27 cellular contexts compared by ENCODE assay signal in the genomic region with DNA sequence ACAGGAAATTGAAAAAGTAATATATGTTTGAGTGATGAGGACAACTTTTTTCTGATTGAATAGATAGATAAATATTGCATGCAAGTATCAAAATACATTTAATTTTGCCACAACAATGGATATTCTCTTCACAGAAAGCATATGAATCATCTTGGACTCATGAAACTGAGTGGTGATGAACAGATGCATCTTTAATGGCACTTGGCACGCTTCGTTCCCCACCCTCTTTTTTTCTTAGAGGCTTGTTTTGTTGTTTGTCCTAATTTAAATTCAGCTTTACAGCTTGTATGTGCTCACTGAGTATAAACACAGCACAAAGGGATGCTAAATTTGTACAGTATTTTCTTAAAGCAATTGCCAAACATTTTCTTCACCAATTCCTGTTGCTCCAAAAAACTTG.
"Had no signal": no experiment of that assay in that cellular context is flagged by ENCODE, and none has a peak within 500 bp of the region (broad histone marks: within the 10 kb centered on the region; RNA-seq: fewer than 3 reads in every experiment).

No MANE protein-coding gene starts in this region.

- H3K36me3 ChIP-seq: pancreas, prostate gland, thoracic aorta, uterus had no signal

- DNase-seq: activated B cell treated with CpG ODN at 0.5 μM for 24 hours; activated CD4-positive, alpha-beta T cell treated with anti-CD3 and anti-CD28 coated beads for 36 hours; activated CD8-positive, alpha-beta memory T cell treated with anti-CD3 and anti-CD28 coated beads, Interleukin-2, amount 10 ng/mL, durations not matched to agents 7 days and 5 days; activated CD8-positive, alpha-beta T cell treated with anti-CD3 and anti-CD28 coated beads, Interleukin-2, amount 10 ng/mL, durations not matched to agents 7 days and 5 days; activated naive CD8-positive, alpha-beta T cell treated with anti-CD3 and anti-CD28 coated beads, Interleukin-2, amount 50 U/mL, for 24 hours; activated T-cell treated with anti-CD3 and anti-CD28 coated beads, Interleukin-2, amount 50 U/mL, for 48 hours; caudate nucleus; cortex of kidney; effector memory CD8-positive, alpha-beta T cell; erythroblast; head of caudate nucleus; hippocampal formation; left cardiac atrium; left ventricle myocardium superior; mammary epithelial cell; naive thymus-derived CD4-positive, alpha-beta T cell; nucleus accumbens; pancreas; retina; small intestine; stimulated activated CD4-positive, alpha-beta T cell treated with anti-CD3 and anti-CD28 coated beads, Interleukin-4, amount 100 ng/mL, for 24 hours; trophoblast cell; uterus had no signal

- H3K27ac ChIP-seq: pancreas, prostate gland, thoracic aorta, uterus had no signal

- H3K9me3 ChIP-seq: pancreas, prostate gland, thoracic aorta, uterus had no signal

- ATAC-seq: activated CD4-positive, alpha-beta T cell treated with anti-CD3 and anti-CD28 coated beads for 36 hours; activated CD8-positive, alpha-beta memory T cell treated with anti-CD3 and anti-CD28 coated beads, Interleukin-2, amount 10 ng/mL, durations not matched to agents 7 days and 5 days; activated CD8-positive, alpha-beta T cell treated with anti-CD3 and anti-CD28 coated beads, Interleukin-2, amount 10 ng/mL, durations not matched to agents 7 days and 5 days; activated naive CD8-positive, alpha-beta T cell treated with anti-CD3 and anti-CD28 coated beads, Interleukin-2, amount 50 U/mL, for 24 hours; effector memory CD8-positive, alpha-beta T cell; left cardiac atrium; left ventricle myocardium superior; naive thymus-derived CD4-positive, alpha-beta T cell; pancreas; sciatic nerve; stimulated activated effector memory CD8-positive, alpha-beta T cell treated with anti-CD3 and anti-CD28 coated beads, Interleukin-12 subunit alpha, Interleukin-12 subunit beta, amount 100 ng/mL, for 72 hours had no signal

- H3K4me3 ChIP-seq: pancreas, prostate gland, thoracic aorta, uterus had no signal

- H3K27me3 ChIP-seq: pancreas, uterus had no signal

- H3K4me1 ChIP-seq: pancreas, prostate gland, uterus had no signal
